13 cellular contexts compared by ENCODE assay signal in the genomic region with DNA sequence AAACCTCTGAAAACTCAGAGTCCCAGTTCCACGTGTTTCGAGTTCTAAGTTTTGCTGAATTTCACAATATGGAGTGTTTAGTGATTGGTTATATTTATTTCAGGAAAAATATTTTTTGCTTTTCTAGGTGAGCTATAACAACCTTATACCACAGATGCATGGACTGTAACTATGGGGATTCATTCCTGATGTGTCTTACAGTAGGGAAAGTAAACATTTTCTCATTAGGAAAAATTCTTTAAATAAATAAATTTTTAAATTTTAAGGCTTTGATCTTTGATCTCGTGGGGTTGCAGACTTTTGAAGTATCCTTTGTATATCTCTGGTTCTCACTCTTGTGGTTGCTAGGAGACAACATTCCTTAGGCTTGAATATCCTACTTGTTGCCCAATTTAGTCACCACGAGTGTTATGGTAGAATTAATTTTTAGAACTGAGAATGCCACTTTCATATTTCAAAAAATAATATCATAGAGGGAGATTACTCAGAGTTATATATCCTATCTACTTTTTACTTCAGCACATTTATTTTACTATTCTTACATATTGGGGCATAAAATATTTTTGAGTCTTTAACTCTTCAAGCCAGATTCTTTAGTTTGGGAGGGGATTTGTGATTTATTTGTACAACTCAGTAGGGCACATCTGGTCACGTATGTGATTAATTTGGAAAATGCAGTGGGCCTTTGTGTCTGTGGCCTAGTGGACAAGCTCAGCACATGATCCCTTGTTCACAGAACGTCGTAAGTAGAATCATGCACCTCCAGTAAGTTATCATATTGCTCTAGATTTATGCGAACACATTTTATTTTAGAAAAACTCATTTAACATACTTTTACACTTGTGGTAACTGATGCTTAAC.
DNase-seq lines count a peak whose midpoint lies in the region; ATAC-seq lines count a peak whose summit lies in the region.
"Had no signal": no experiment of that assay in that cellular context is flagged by ENCODE, and none has a peak within 500 bp of the region (broad histone marks: within the 10 kb centered on the region; RNA-seq: fewer than 3 reads in every experiment).

No MANE protein-coding gene starts in this region.

- H2BK120ac ChIP-seq in mesendoderm (ENCODE audit: low read depth, low read length): no peak overlapping the region

- H3K79me2 ChIP-seq in Karpas-422 (ENCODE audit: low read length): no peaks in the 10 kb centered on the region
- H3K79me2 ChIP-seq in mesendoderm (ENCODE audit: control insufficient read depth, insufficient read depth, low read length): no peaks in the 10 kb centered on the region

- H3K9ac ChIP-seq in Karpas-422 (ENCODE audit: low read length): no peak overlapping the region
- H3K9ac ChIP-seq in mesendoderm (ENCODE audit: low read length): no peak overlapping the region

- H4K8ac ChIP-seq in mesendoderm (ENCODE audit: low read depth, low read length): no peak overlapping the region

- no CpG with 5 or more reads among the region's 8 CpGs for WGBS in mesendoderm (ENCODE audit: extremely low coverage, insufficient coverage, low lambda C conversion rate)

- H2BK15ac ChIP-seq in mesendoderm (replicated peaks; ENCODE audit: low read depth): no peak overlapping the region

- no peak overlapping the region for H3K4me2 ChIP-seq in Karpas-422 (ENCODE audit: low read depth, low read length, poor library complexity, severe bottlenecking)
- no peak overlapping the region for H3K4me2 ChIP-seq in mesendoderm (ENCODE audit: low read length)

- no peak overlapping the region for H3K56ac ChIP-seq in mesendoderm (ENCODE audit: low read length)

- H3K27ac ChIP-seq in Karpas-422 (ENCODE audit: low read length) (no peak overlapping the region), mesendoderm (ENCODE audit: low read depth, low read length) (no peak overlapping the region)

- no peak overlapping the region for H3K4ac ChIP-seq in mesendoderm (ENCODE audit: low read depth, low read length)

- no peak overlapping the region for H3K23ac ChIP-seq in mesendoderm (ENCODE audit: low read length)

- H2BK5ac ChIP-seq in mesendoderm (ENCODE audit: low read length): no peak overlapping the region

- H4K20me1 ChIP-seq in Karpas-422 (ENCODE audit: insufficient read depth, low read depth, low read length): no peaks in the 10 kb centered on the region

- no peak overlapping the region for H4K5ac ChIP-seq in mesendoderm (ENCODE audit: low read length)

- H3K79me1 ChIP-seq in mesendoderm (ENCODE audit: low read length): no peaks in the 10 kb centered on the region

- DNase-seq in AG20443 (ENCODE audit: low spot score) (peak; percentile 45), Karpas-422 (no peak), dedifferentiated amniotic fluid mesenchymal stem cell (ENCODE audit: extremely low spot score) (peak; percentile 22), mesendoderm (peak; percentile 42), Ammon's horn (ENCODE audit: low spot score) (no peak), cardiac septum (ENCODE audit: low spot score) (no peak)
- DNase-seq in stimulated activated CD4-positive, alpha-beta T cell treated with anti-CD3 and anti-CD28 coated beads, Interleukin-2, amount 100 ng/mL, for 24 hours: no peak
- DNase-seq: activated CD8-positive, alpha-beta memory T cell treated with anti-CD3 and anti-CD28 coated beads for 24 hours; CD8-positive, alpha-beta memory T cell; naive B cell; NCI-H2227 treated with DMSO at 0.1 percent for 48 hours had no signal

- no peak for ATAC-seq in HG02642 (IDR thresholded peaks at IDR 0.05; ENCODE audit: poor library complexity, unreplicated experiment)
- ATAC-seq: activated naive CD4-positive, alpha-beta T cell treated with anti-CD3 and anti-CD28 coated beads, Interleukin-2, amount 50 U/mL, for 72 hours had no signal

- H2AK5ac ChIP-seq in mesendoderm (ENCODE audit: low read length): no peak overlapping the region

- H2AFZ ChIP-seq in Karpas-422 (ENCODE audit: low read length): 0 out of 2 replicates have a peak overlapping the region, but pooled peaks have one; percentile 49

- intact Hi-C loops in cardiac septum (cut with DNase I): no loop called here

- H3K9me2 ChIP-seq in Karpas-422 (replicated peaks; ENCODE audit: insufficient read depth, low read length): no peaks in the 10 kb centered on the region

- no peaks in the 10 kb centered on the region for H3K36me3 ChIP-seq in Karpas-422 (ENCODE audit: insufficient read depth, low read length)
- H3K36me3 ChIP-seq in mesendoderm (ENCODE audit: control insufficient read depth, insufficient read depth, low read length): no peaks in the 10 kb centered on the region

- H3K27me3 ChIP-seq in Karpas-422 (ENCODE audit: low read length): no peaks in the 10 kb centered on the region
- H3K27me3 ChIP-seq in mesendoderm (ENCODE audit: insufficient read depth, low read length, poor library complexity): no peaks in the 10 kb centered on the region

- H3K9me3 ChIP-seq in Karpas-422 (ENCODE audit: low read length): no peaks in the 10 kb centered on the region

- H3K4me1 ChIP-seq in Karpas-422 (ENCODE audit: low read length): no peaks in the 10 kb centered on the region
- no peaks in the 10 kb centered on the region for H3K4me1 ChIP-seq in mesendoderm (ENCODE audit: control insufficient read depth, low read depth, low read length)

- H3K18ac ChIP-seq in mesendoderm (ENCODE audit: low read length): no peak overlapping the region

- H3K4me3 ChIP-seq in Karpas-422 (ENCODE audit: low read length) (no peak overlapping the region), mesendoderm (ENCODE audit: low read length) (no peak overlapping the region)

Comparison
In these comparisons a context has a peak if more than half of its experiments do, and no peak if none do; other contexts are left out.
1. DNase-seq: peak in AG20443 (single experiment), dedifferentiated amniotic fluid mesenchymal stem cell (single experiment) and mesendoderm (single experiment); none in Karpas-422 (single experiment), stimulated activated CD4-positive, alpha-beta T cell treated with anti-CD3 and anti-CD28 coated beads, Interleukin-2, amount 100 ng/mL, for 24 hours (0 of 2), Ammon's horn (single experiment) and cardiac septum (single experiment).